33 cellular contexts compared by ENCODE assay signal in genomic region chr16:56639045-56639444, GRCh38. TPM values are rescaled to one million over a fixed set of nuclear protein-coding genes. Genes with fewer than 3 reads are reported as not detected.
DNase-seq lines count a peak whose midpoint lies in the region; ATAC-seq and TF ChIP-seq lines count a peak whose summit lies in the region.
"Had no signal": no experiment of that assay in that cellular context is flagged by ENCODE, and none has a peak within 500 bp of the region (broad histone marks: within the 10 kb centered on the region; RNA-seq: fewer than 3 reads in every experiment).

No MANE protein-coding gene starts in this region.

- H3K27me3 ChIP-seq in osteoblast (ENCODE audit: insufficient read depth, low read length), result peaks cover 4% of the 10 kb centered on the region
- no peaks in the 10 kb centered on the region for H3K27me3 ChIP-seq in tibial artery
- peaks cover 100% of the 10 kb centered on the region for H3K27me3 ChIP-seq in neural progenitor cell
- H3K27me3 ChIP-seq: pancreas had no signal

- no peaks in the 10 kb centered on the region for H3K36me3 ChIP-seq in osteoblast (ENCODE audit: insufficient read depth, low read length)
- H3K36me3 ChIP-seq in tibial artery, result no peaks in the 10 kb centered on the region
- no peaks in the 10 kb centered on the region for H3K36me3 ChIP-seq in neural progenitor cell
- H3K36me3 ChIP-seq: gastroesophageal sphincter, pancreas, SJSA1 had no signal

- H2AFZ ChIP-seq in osteoblast (ENCODE audit: low read length), result no peak overlapping the region
- H2AFZ ChIP-seq in neural progenitor cell (replicated peaks), result no peak overlapping the region

- TF ChIP-seq CTCF in epithelial cell of proximal tubule (conservative IDR thresholded peaks at IDR 0.05; ENCODE audit: low read depth, low read length) (no peak), osteoblast (IDR thresholded peaks at IDR 0.05; ENCODE audit: extremely low read depth, low read depth, low read length) (no peak), tibial artery (IDR thresholded peaks at IDR 0.05) (no peak), neural progenitor cell (IDR thresholded peaks at IDR 0.05) (no peak)

- no peak overlapping the region for H3K9ac ChIP-seq in neural progenitor cell

- intact Hi-C loops in Right ventricle myocardium inferior (cut with DNase I), result loop anchor here (5.0 kb wide), 1 partner anchor 43 kb away; the partner anchor contains the start of gene MT1X
- intact Hi-C loops in Right ventricle myocardium superior (cut with DNase I), result no loop called here
- intact Hi-C loops in tibial artery (cut with DNase I; ENCODE audit: low total_unique reads), result no loop called here

- H3K9me3 Mint-ChIP-seq in neural progenitor cell, result peaks cover 3% of the 10 kb centered on the region
- H3K9me3 Mint-ChIP-seq: activated naive CD4-positive, alpha-beta T cell treated with anti-CD3 and anti-CD28 coated beads, Interleukin-2, amount 50 U/mL, for 24 hours; activated T-helper 2 cell treated with anti-CD3 and anti-CD28 coated beads, Interferon-gamma antibody, Interleukin-2, Interleukin-4, amounts not matched to agents 10 μg/mL and 5 μg/mL and 100 μg/mL, durations not matched to agents 14 hours and 24 hours and 36 hours; nephron progenitor cell; type B pancreatic cell had no signal

- H3K4me2 ChIP-seq in osteoblast (ENCODE audit: insufficient read depth, low read length), result peak overlapping the region; percentile 85
- no peak overlapping the region for H3K4me2 ChIP-seq in neural progenitor cell

- H3K27ac ChIP-seq in osteoblast (ENCODE audit: low read depth, low read length) (no peak overlapping the region), tibial artery (peak overlapping the region; percentile 79 to 82), neural progenitor cell (no peak overlapping the region)
- H3K27ac ChIP-seq: 22Rv1, SJSA1 had no signal

- H3K4me3 ChIP-seq in epithelial cell of proximal tubule (ENCODE audit: low read depth, low read length), result peak overlapping the region; percentile 59
- H3K4me3 ChIP-seq in osteoblast (ENCODE audit: insufficient read depth, low read length), result no peak overlapping the region
- peak overlapping the region in 1 of 2 donors; percentile 57 for H3K4me3 ChIP-seq in tibial artery
- H3K4me3 ChIP-seq in neural progenitor cell, result no peak overlapping the region
- H3K4me3 ChIP-seq: SJSA1 had no signal

- H3K4me1 ChIP-seq in osteoblast (ENCODE audit: insufficient read depth, low read length) (peaks cover 8% of the 10 kb centered on the region), tibial artery (peaks cover 0 to 50% (median 34%) of the 10 kb centered on the region in 4 donors), neural progenitor cell (peaks cover 7% of the 10 kb centered on the region)
- H3K4me1 ChIP-seq: SJSA1 had no signal

- H3K27ac Mint-ChIP-seq in neural progenitor cell, result no peak overlapping the region
- H3K27ac Mint-ChIP-seq: activated CD8-positive, alpha-beta T cell treated with anti-CD3 and anti-CD28 coated beads, Interleukin-2, amount 10 ng/mL, durations not matched to agents 7 days and 5 days; activated naive CD4-positive, alpha-beta T cell treated with anti-CD3 and anti-CD28 coated beads, Interleukin-2, amount 50 U/mL, for 24 hours; activated T-helper 2 cell treated with anti-CD3 and anti-CD28 coated beads, Interferon-gamma antibody, Interleukin-2, Interleukin-4, amounts not matched to agents 10 μg/mL and 5 μg/mL and 100 μg/mL, durations not matched to agents 14 hours and 24 hours and 36 hours; brain; CD14-positive monocyte; nephron progenitor cell; type B pancreatic cell had no signal

- peaks cover 16% of the 10 kb centered on the region for H3K4me1 Mint-ChIP-seq in neural progenitor cell

- H3K27me3 Mint-ChIP-seq in neural progenitor cell (ENCODE audit: insufficient read depth, low read depth), result peaks cover 93% of the 10 kb centered on the region

- ATAC-seq in Right ventricle myocardium inferior (no peak), Right ventricle myocardium superior (ENCODE audit: poor library complexity) (no peak)

- no peaks in the 10 kb centered on the region for H4K20me1 ChIP-seq in osteoblast (ENCODE audit: insufficient read depth, low read length)
- H4K20me1 ChIP-seq in neural progenitor cell (ENCODE audit: low read depth), result peaks cover 60% of the 10 kb centered on the region

- H3K4me3 Mint-ChIP-seq in neural progenitor cell, result no peak overlapping the region

- H3K79me2 ChIP-seq in osteoblast (ENCODE audit: insufficient read depth, low read length), result no peaks in the 10 kb centered on the region
- H3K79me2 ChIP-seq in neural progenitor cell (ENCODE audit: low read depth), result no peaks in the 10 kb centered on the region

- no peaks in the 10 kb centered on the region for H3K9me3 ChIP-seq in osteoblast (ENCODE audit: low read depth, low read length)
- no peaks in the 10 kb centered on the region for H3K9me3 ChIP-seq in tibial artery
- no peaks in the 10 kb centered on the region for H3K9me3 ChIP-seq in neural progenitor cell (ENCODE audit: low read depth)
- H3K9me3 ChIP-seq: gastroesophageal sphincter, pancreas, SJSA1 had no signal

- no peaks in the 10 kb centered on the region for H3K36me3 Mint-ChIP-seq in neural progenitor cell
- H3K36me3 Mint-ChIP-seq: activated naive CD4-positive, alpha-beta T cell treated with anti-CD3 and anti-CD28 coated beads, Interleukin-2, amount 50 U/mL, for 24 hours; brain; type B pancreatic cell had no signal

- DNase-seq in Right ventricle myocardium inferior (ENCODE audit: missing footprints), result peak; percentile 14
- DNase-seq in Right ventricle myocardium superior, result no peak
- DNase-seq in epithelial cell of proximal tubule (ENCODE audit: low read depth), result no peak
- DNase-seq in osteoblast (ENCODE audit: insufficient read length, low spot score, missing footprints), result no peak
- no peak for DNase-seq in tibial artery
- no peak for DNase-seq in neural progenitor cell (ENCODE audit: low spot score)
- no peak for DNase-seq in NCI-H345 treated with DMSO at 0.1 percent for 48 hours (lab: John Stamatoyannopoulos, UW; ENCODE audit: unreplicated experiment)
- no peak for DNase-seq in DMS 273 treated with DMSO at 0.1 percent for 48 hours (lab: John Stamatoyannopoulos, UW)
- DNase-seq: activated CD4-positive, alpha-beta T cell treated with anti-CD3 and anti-CD28 coated beads for 4 hours; activated CD8-positive, alpha-beta T cell treated with anti-CD3 and anti-CD28 coated beads, Interleukin-2, amount 10 ng/mL, durations not matched to agents 7 days and 5 days; amniotic stem cell; cerebellar nuclear complex; NCI-H1417 treated with DMSO at 0.1 percent for 48 hours; NCI-H2029 treated with DMSO at 0.1 percent for 48 hours; NCI-H2227 treated with DMSO at 0.1 percent for 48 hours; NCI-H69; retina; stimulated activated CD8-positive, alpha-beta memory T cell treated with anti-CD3 and anti-CD28 coated beads, Interleukin-4, amount 100 ng/mL, for 48 hours; T-helper 9 cell had no signal

- H3F3A ChIP-seq in neural progenitor cell (ENCODE audit: low read depth), result no peaks in the 10 kb centered on the region

RNA-seq across cellular contexts. Expression of gene MT1A, which starts 0.6 kb away (rescaled TPM):
- total RNA-seq in Right ventricle myocardium inferior (2.9 TPM), Right ventricle myocardium superior (2.3 TPM), epithelial cell of proximal tubule (26.0 and 62.4 TPM in 2 replicates), osteoblast (0.59 TPM in 1 of 2 replicates, not detected in the other), neural progenitor cell (ENCODE audit: low replicate concordance) (not detected in 2 replicates)
- total RNA-seq: activated CD8-positive, alpha-beta T cell treated with anti-CD3 and anti-CD28 coated beads, Interleukin-2, amount 10 ng/mL, durations not matched to agents 7 days and 5 days; SJSA1 had no signal

RNA-seq across cellular contexts. Expression of gene MT1M, which starts 6.6 kb away (rescaled TPM):
- total RNA-seq in Right ventricle myocardium inferior, result 6.7 TPM
- 5.4 TPM for total RNA-seq in Right ventricle myocardium superior
- 19.1 and 124 TPM in 2 replicates for total RNA-seq in epithelial cell of proximal tubule
- 8.5 and 8.7 TPM in 2 replicates for total RNA-seq in osteoblast
- not detected in 2 replicates for total RNA-seq in neural progenitor cell (ENCODE audit: low replicate concordance)
- total RNA-seq: activated CD8-positive, alpha-beta T cell treated with anti-CD3 and anti-CD28 coated beads, Interleukin-2, amount 10 ng/mL, durations not matched to agents 7 days and 5 days; activated T-helper 2 cell treated with anti-CD3 and anti-CD28 coated beads, Interferon-gamma antibody, Interleukin-2, Interleukin-4, amounts not matched to agents 10 μg/mL and 5 μg/mL and 100 μg/mL, durations not matched to agents 14 hours and 24 hours and 36 hours had no signal

RNA-seq across cellular contexts. Expression of gene MT1B, which starts 12.6 kb away (rescaled TPM):
- total RNA-seq in Right ventricle myocardium inferior, result not detected
- not detected for total RNA-seq in Right ventricle myocardium superior
- not detected in 2 replicates for total RNA-seq in epithelial cell of proximal tubule
- total RNA-seq in osteoblast, result not detected in 2 replicates
- total RNA-seq in neural progenitor cell (ENCODE audit: low replicate concordance), result not detected in 2 replicates
- total RNA-seq: activated CD8-positive, alpha-beta T cell treated with anti-CD3 and anti-CD28 coated beads, Interleukin-2, amount 10 ng/mL, durations not matched to agents 7 days and 5 days; activated T-helper 2 cell treated with anti-CD3 and anti-CD28 coated beads, Interferon-gamma antibody, Interleukin-2, Interleukin-4, amounts not matched to agents 10 μg/mL and 5 μg/mL and 100 μg/mL, durations not matched to agents 14 hours and 24 hours and 36 hours; endothelial cell of umbilical vein; fibroblast of lung; gastroesophageal sphincter; H7; pancreas; SJSA1; subcutaneous adipose tissue had no signal

RNA-seq across cellular contexts. Expression of gene MT1E, which starts 13.5 kb away (rescaled TPM):
- total RNA-seq in Right ventricle myocardium inferior (136 TPM), Right ventricle myocardium superior (109 TPM), epithelial cell of proximal tubule (724 and 1,203 TPM in 2 replicates), osteoblast (105 and 119 TPM in 2 replicates), neural progenitor cell (ENCODE audit: low replicate concordance) (1.9 and 2.4 TPM in 2 replicates)

RNA-seq across cellular contexts. Expression of gene MT1F, which starts 18.7 kb away (rescaled TPM):
- 2.2 TPM for total RNA-seq in Right ventricle myocardium inferior
- total RNA-seq in Right ventricle myocardium superior, result 2.1 TPM
- total RNA-seq in epithelial cell of proximal tubule, result 15.3 and 95.8 TPM in 2 replicates
- total RNA-seq in osteoblast, result 2.1 and 3.3 TPM in 2 replicates
- total RNA-seq in neural progenitor cell (ENCODE audit: low replicate concordance), result 1.1 TPM in 1 of 2 replicates, not detected in the other
- total RNA-seq: SJSA1 had no signal

Comparison
In these comparisons a context has a peak if more than half of its experiments do, and no peak if none do; other contexts are left out.
1. H3K27ac ChIP-seq: peak in tibial artery (2 of 2); none in osteoblast (single experiment) and neural progenitor cell (single experiment).